ENCODE assay signal across 24 cellular contexts in genomic region chr18:32160547-32160946, GRCh38. TPM values are rescaled to one million over a fixed set of nuclear protein-coding genes. Genes with fewer than 3 reads are reported as not detected.
DNase-seq lines count a peak whose midpoint lies in the region; ATAC-seq and TF ChIP-seq lines count a peak whose summit lies in the region.
"Had no signal": no experiment of that assay in that cellular context is flagged by ENCODE, and none has a peak within 500 bp of the region (broad histone marks: within the 10 kb centered on the region; RNA-seq: fewer than 3 reads in every experiment).

No MANE protein-coding gene starts in this region.

- CTCF ChIA-PET in Calu3 (lab: Charles Lee) = interaction anchor here (1.1 kb wide), 1 partner anchor 389 kb away, joined by 3 read pairs; no protein-coding TSS in a partner anchor
- CTCF ChIA-PET in PC-3 (lab: Charles Lee) = no interaction called here

- TF ChIP-seq CTCF in Calu3 (IDR thresholded peaks at IDR 0.05; ENCODE audit: unreplicated experiment) (no peak), PC-3 (conservative IDR thresholded peaks at IDR 0.05; ENCODE audit: low read depth, low read length) (no peak), epithelial cell of esophagus (IDR thresholded peaks at IDR 0.05; ENCODE audit: insufficient read depth, low read depth, low read length, missing control alignments) (no peak), osteocyte (IDR thresholded peaks at IDR 0.05) (no peak)

- no peak overlapping the region for H3K9ac ChIP-seq in PC-3 (ENCODE audit: low read length)
- H3K9ac ChIP-seq: SK-N-SH had no signal

- peak; percentile 58 for DNase-seq in Calu3
- DNase-seq in PC-3 = peak; percentile 42
- peak; percentile 43 for DNase-seq in epithelial cell of esophagus (ENCODE audit: low read depth)
- DNase-seq in mucosa of gallbladder (ENCODE audit: low spot score) = peak; percentile 70
- no peak for DNase-seq in activated naive CD4-positive, alpha-beta T cell treated with anti-CD3 and anti-CD28 coated beads, Interleukin-2, amount 50 U/mL, for 72 hours (ENCODE audit: low spot score in 2 of 2)
- no peak for DNase-seq in posterior vena cava (ENCODE audit: low spot score)
- DNase-seq in osteocyte (ENCODE audit: extremely low spot score, unreplicated experiment) = no peak
- no peak for DNase-seq in NCI-H524 treated with DMSO at 0.1 percent for 48 hours (lab: John Stamatoyannopoulos, UW)
- DNase-seq: BE2C; CD4-positive, CD25-positive, alpha-beta regulatory T cell; COR-L47; IMR-90; MG63; NCI-H1048; NCI-H1436; NCI-H2029; NCI-H2171; NK-92 treated with Interleukin-12 subunit alpha and Interleukin-12 subunit beta, amount 100 ng/mL, for 24 hours; SHP77 treated with DMSO at 0.1 percent for 48 hours; SK-N-SH had no signal

- H3K9me3 Mint-ChIP-seq in Calu3 (ENCODE audit: low read depth, unreplicated experiment) (no peaks in the 10 kb centered on the region), osteocyte (ENCODE audit: unreplicated experiment) (no peaks in the 10 kb centered on the region)
- no peaks in the 10 kb centered on the region for H3K9me3 Mint-ChIP-seq in activated naive CD4-positive, alpha-beta T cell treated with anti-CD3 and anti-CD28 coated beads, Interleukin-2, amount 50 U/mL, for 72 hours
- H3K9me3 Mint-ChIP-seq: CD4-positive, CD25-positive, alpha-beta regulatory T cell had no signal

- no peaks in the 10 kb centered on the region for H3K4me1 ChIP-seq in PC-3 (ENCODE audit: insufficient read depth, low read length)
- H3K4me1 ChIP-seq: BE2C had no signal

- BruUV-seq in Calu3 (replicated peaks; lab: Mats Ljungman, UMichigan) (no TSS peak), PC-3 (replicated peaks; lab: Mats Ljungman, UMichigan) (no TSS peak)

- H4K20me1 ChIP-seq in PC-3 (ENCODE audit: low read length) = no peaks in the 10 kb centered on the region

- H3K36me3 Mint-ChIP-seq in Calu3 (ENCODE audit: insufficient read depth, unreplicated experiment) (no peaks in the 10 kb centered on the region), osteocyte (ENCODE audit: unreplicated experiment) (no peaks in the 10 kb centered on the region)
- H3K36me3 Mint-ChIP-seq in activated naive CD4-positive, alpha-beta T cell treated with anti-CD3 and anti-CD28 coated beads, Interleukin-2, amount 50 U/mL, for 72 hours = no peaks in the 10 kb centered on the region
- H3K36me3 Mint-ChIP-seq: CD4-positive, CD25-positive, alpha-beta regulatory T cell had no signal

- H3K79me2 ChIP-seq in PC-3 (ENCODE audit: low read length) = no peaks in the 10 kb centered on the region

- H2AFZ ChIP-seq in PC-3 (ENCODE audit: low read length) = no peak overlapping the region

- no peaks in the 10 kb centered on the region for H3K36me3 ChIP-seq in PC-3 (ENCODE audit: low read depth, low read length)
- H3K36me3 ChIP-seq: BE2C, MG63 had no signal

- POLR2A ChIA-PET in PC-3 (lab: Charles Lee; ENCODE audit: unreplicated experiment) = no interaction called here

- peak overlapping the region; percentile 2 for H3K27ac Mint-ChIP-seq in Calu3 (ENCODE audit: unreplicated experiment)
- no peak overlapping the region for H3K27ac Mint-ChIP-seq in activated naive CD4-positive, alpha-beta T cell treated with anti-CD3 and anti-CD28 coated beads, Interleukin-2, amount 50 U/mL, for 72 hours
- H3K27ac Mint-ChIP-seq in osteocyte (ENCODE audit: unreplicated experiment) = no peak overlapping the region
- H3K27ac Mint-ChIP-seq: CD4-positive, CD25-positive, alpha-beta regulatory T cell had no signal

- no peak overlapping the region for H3K27ac ChIP-seq in PC-3 (ENCODE audit: low read length)

- H3K4me1 Mint-ChIP-seq in Calu3 (ENCODE audit: low read depth, unreplicated experiment) (peaks cover 20% of the 10 kb centered on the region), osteocyte (ENCODE audit: unreplicated experiment) (peaks cover 4% of the 10 kb centered on the region)

- H3F3A ChIP-seq in PC-3 (ENCODE audit: low read length, unreplicated experiment) = no peaks in the 10 kb centered on the region

- intact Hi-C loops in Calu3 (cut with micrococcal nuclease; ENCODE audit: unreplicated experiment) (loop anchor here (2.0 kb wide), 1 partner anchor 110 kb away; no protein-coding TSS in a partner anchor), PC-3 (cut with micrococcal nuclease) (no loop called here), posterior vena cava (cut with DNase I) (loop anchor here in 1 of 2 donors (10.0 kb wide), 1 partner anchor 314 kb away; the partner anchor contains the start of gene GAREM1)

- peak; percentile 35 for ATAC-seq in PC-3
- no peak for ATAC-seq in activated naive CD4-positive, alpha-beta T cell treated with anti-CD3 and anti-CD28 coated beads, Interleukin-2, amount 50 U/mL, for 72 hours

- no peaks in the 10 kb centered on the region for H3K27me3 ChIP-seq in PC-3 (ENCODE audit: low read length)
- H3K27me3 ChIP-seq: BE2C, MG63 had no signal

- H3K4me3 ChIP-seq in PC-3 (ENCODE audit: low read length) = no peak overlapping the region
- no peak overlapping the region for H3K4me3 ChIP-seq in epithelial cell of esophagus (ENCODE audit: low read length)
- H3K4me3 ChIP-seq: MG63 had no signal

- no peaks in the 10 kb centered on the region for H3K9me3 ChIP-seq in PC-3 (ENCODE audit: low read length)
- H3K9me3 ChIP-seq: BE2C, MG63, SK-N-SH had no signal

- H3K27me3 Mint-ChIP-seq in Calu3 (ENCODE audit: unreplicated experiment) (no peaks in the 10 kb centered on the region), osteocyte (ENCODE audit: unreplicated experiment) (peaks cover 8% of the 10 kb centered on the region)

- no peaks in the 10 kb centered on the region for H3K9me2 ChIP-seq in PC-3 (replicated peaks; ENCODE audit: low read length)
- H3K9me2 ChIP-seq: SK-N-SH had no signal

- H3K4me2 ChIP-seq in PC-3 (ENCODE audit: low read length) = no peak overlapping the region
- H3K4me2 ChIP-seq: SK-N-SH had no signal

- H3K4me3 Mint-ChIP-seq in Calu3 (ENCODE audit: low read depth, unreplicated experiment) (no peak overlapping the region), osteocyte (ENCODE audit: unreplicated experiment) (no peak overlapping the region)
- H3K4me3 Mint-ChIP-seq: CD4-positive, CD25-positive, alpha-beta regulatory T cell had no signal

RNA-seq across cellular contexts. Expression of gene MEP1B, which starts 29.3 kb away (rescaled TPM):
- total RNA-seq in Calu3 (2022) (not detected in 2 replicates), PC-3 (2014; rRNA removed) (not detected in 2 replicates), mucosa of gallbladder (0.78 TPM), posterior vena cava (not detected), osteocyte (not detected in 2 replicates)
- total RNA-seq in activated naive CD4-positive, alpha-beta T cell treated with anti-CD3 and anti-CD28 coated beads, Interleukin-2, amount 50 U/mL, for 72 hours = under 1 TPM in 1 of 2 donors, not detected in 1; 0.35 TPM
- total RNA-seq: H1, HT1080, IMR-90, OCI-LY7, RPMI7951 had no signal

Comparison
In these comparisons a context has a peak if more than half of its experiments do, and no peak if none do; other contexts are left out.
1. DNase-seq: peak in Calu3 (single experiment), PC-3 (single experiment), epithelial cell of esophagus (single experiment) and mucosa of gallbladder (single experiment); none in activated naive CD4-positive, alpha-beta T cell treated with anti-CD3 and anti-CD28 coated beads, Interleukin-2, amount 50 U/mL, for 72 hours (0 of 2), posterior vena cava (single experiment), osteocyte (single experiment) and NCI-H524 treated with DMSO at 0.1 percent for 48 hours (single experiment).